Comparison of ENCODE assay signal across 1 cellular context in the genomic region with DNA sequence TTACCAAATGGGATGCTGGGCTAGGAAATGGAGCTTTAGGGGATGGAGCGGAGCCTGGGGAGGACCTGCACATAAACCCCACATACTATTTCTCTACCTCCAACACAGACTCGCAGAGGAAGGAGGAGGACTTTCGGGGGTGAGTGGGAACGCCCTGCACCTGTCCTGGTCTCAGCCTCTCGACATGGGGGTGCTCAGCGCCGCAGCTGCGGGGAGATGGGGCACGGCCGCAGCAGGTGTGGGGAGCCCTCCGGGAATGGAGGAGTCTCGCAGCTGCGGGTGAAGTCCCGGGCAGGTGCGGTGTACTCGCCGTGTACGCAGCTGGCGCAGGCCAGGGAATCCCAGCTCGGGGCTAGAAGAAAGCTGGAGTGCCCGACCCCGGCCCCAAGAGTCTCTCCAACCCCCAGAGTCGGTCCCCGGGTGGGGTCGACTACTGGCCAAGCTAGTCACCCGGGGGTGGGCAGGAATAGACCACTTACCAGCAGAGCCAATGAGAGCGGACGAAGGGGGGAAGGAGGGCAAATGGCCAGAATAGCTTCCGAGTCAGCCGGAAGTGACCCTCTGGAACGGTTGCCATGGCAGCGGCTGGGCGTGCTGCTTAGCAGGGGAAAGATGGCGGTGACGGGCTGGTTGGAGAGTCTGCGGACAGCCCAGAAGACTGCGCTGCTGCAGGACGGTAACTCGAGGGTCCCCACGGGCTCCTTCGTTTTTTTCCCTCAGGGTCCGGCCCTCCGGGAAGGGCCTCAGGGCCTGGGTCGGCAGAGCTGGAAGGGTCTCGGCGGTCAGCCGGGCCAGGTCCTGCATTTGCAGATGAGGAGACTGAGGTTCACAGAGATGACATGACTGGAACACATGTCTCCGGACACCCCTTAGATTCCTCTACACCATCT.
A peak's percentile ranks its signal among the peaks of the same experiment; 100 is the strongest.
TF ChIP-seq lines count a peak whose summit lies in the region.

Gene DPCD (plus strand): TSS at position 597 of the 890 bp plus-strand sequence. CDS start 16 bp downstream, at position 613.
Gene POLL (minus strand): TSS at position 533 of the 890 bp plus-strand sequence. CDS start 897 bp downstream, outside the sequence.

TF ChIP-seq in HEK293, 187 proteins besides CTCF, POLR2A, EP300 and RAD21 (continued from another document):
- TF ChIP-seq ZNF670 (tag by site-specific recombination; IDR thresholded peaks at IDR 0.05; ENCODE audit: low read depth): no peak
- no peak for TF ChIP-seq ATF2 (tag by site-specific recombination; IDR thresholded peaks at IDR 0.05; ENCODE audit: low read depth)
- TF ChIP-seq ZFP37 (tag by site-specific recombination; IDR thresholded peaks at IDR 0.05): 0 out of 2 replicates have a peak, but pooled peaks have one; percentile 34
- peak; percentile 23 for TF ChIP-seq ZBTB26 (tag by site-specific recombination; optimal IDR thresholded peaks at IDR 0.05)
- TF ChIP-seq SALL2 (tag by site-specific recombination; IDR thresholded peaks at IDR 0.05; ENCODE audit: borderline replicate concordance): no peak
- TF ChIP-seq, protein P1, sequence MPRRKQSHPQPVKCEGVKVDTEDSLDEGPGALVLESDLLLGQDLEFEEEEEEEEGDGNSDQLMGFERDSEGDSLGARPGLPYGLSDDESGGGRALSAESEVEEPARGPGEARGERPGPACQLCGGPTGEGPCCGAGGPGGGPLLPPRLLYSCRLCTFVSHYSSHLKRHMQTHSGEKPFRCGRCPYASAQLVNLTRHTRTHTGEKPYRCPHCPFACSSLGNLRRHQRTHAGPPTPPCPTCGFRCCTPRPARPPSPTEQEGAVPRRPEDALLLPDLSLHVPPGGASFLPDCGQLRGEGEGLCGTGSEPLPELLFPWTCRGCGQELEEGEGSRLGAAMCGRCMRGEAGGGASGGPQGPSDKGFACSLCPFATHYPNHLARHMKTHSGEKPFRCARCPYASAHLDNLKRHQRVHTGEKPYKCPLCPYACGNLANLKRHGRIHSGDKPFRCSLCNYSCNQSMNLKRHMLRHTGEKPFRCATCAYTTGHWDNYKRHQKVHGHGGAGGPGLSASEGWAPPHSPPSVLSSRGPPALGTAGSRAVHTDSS (tag by site-specific recombination; IDR thresholded peaks at IDR 0.05): no peak
- no peak for TF ChIP-seq ZNF560 (tag by site-specific recombination; IDR thresholded peaks at IDR 0.05; ENCODE audit: borderline replicate concordance)
- no peak for TF ChIP-seq ZNF169 (tag by site-specific recombination; IDR thresholded peaks at IDR 0.05)
- TF ChIP-seq GLI4 (tag by site-specific recombination; IDR thresholded peaks at IDR 0.05): no peak
- TF ChIP-seq, protein P2, sequence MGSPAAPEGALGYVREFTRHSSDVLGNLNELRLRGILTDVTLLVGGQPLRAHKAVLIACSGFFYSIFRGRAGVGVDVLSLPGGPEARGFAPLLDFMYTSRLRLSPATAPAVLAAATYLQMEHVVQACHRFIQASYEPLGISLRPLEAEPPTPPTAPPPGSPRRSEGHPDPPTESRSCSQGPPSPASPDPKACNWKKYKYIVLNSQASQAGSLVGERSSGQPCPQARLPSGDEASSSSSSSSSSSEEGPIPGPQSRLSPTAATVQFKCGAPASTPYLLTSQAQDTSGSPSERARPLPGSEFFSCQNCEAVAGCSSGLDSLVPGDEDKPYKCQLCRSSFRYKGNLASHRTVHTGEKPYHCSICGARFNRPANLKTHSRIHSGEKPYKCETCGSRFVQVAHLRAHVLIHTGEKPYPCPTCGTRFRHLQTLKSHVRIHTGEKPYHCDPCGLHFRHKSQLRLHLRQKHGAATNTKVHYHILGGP (tag by site-specific recombination; IDR thresholded peaks at IDR 0.05): no peak
- peak; percentile 15; the same call in 1 of the 2 replicates for TF ChIP-seq ZEB2 (tag by site-specific recombination; IDR thresholded peaks at IDR 0.05)
- no peak for TF ChIP-seq HOXD13 (CRISPR knock-in tag; IDR thresholded peaks at IDR 0.05; ENCODE audit: borderline replicate concordance)
- TF ChIP-seq, protein P3, sequence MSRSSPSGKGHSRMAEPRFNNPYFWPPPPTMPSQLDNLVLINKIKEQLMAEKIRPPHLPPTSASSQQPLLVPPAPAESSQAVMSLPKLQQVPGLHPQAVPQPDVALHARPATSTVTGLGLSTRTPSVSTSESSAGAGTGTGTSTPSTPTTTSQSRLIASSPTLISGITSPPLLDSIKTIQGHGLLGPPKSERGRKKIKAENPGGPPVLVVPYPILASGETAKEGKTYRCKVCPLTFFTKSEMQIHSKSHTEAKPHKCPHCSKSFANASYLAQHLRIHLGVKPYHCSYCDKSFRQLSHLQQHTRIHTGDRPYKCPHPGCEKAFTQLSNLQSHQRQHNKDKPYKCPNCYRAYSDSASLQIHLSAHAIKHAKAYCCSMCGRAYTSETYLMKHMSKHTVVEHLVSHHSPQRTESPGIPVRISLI (tag by site-specific recombination; IDR thresholded peaks at IDR 0.05): no peak
- TF ChIP-seq KLF10 (tag by site-specific recombination; IDR thresholded peaks at IDR 0.05): no peak
- no peak for TF ChIP-seq ZNF610 (tag by site-specific recombination; IDR thresholded peaks at IDR 0.05; ENCODE audit: borderline replicate concordance)
- peak; percentile 29 for TF ChIP-seq ZNF335 (tag by site-specific recombination; conservative IDR thresholded peaks at IDR 0.05)
- TF ChIP-seq, protein P4, sequence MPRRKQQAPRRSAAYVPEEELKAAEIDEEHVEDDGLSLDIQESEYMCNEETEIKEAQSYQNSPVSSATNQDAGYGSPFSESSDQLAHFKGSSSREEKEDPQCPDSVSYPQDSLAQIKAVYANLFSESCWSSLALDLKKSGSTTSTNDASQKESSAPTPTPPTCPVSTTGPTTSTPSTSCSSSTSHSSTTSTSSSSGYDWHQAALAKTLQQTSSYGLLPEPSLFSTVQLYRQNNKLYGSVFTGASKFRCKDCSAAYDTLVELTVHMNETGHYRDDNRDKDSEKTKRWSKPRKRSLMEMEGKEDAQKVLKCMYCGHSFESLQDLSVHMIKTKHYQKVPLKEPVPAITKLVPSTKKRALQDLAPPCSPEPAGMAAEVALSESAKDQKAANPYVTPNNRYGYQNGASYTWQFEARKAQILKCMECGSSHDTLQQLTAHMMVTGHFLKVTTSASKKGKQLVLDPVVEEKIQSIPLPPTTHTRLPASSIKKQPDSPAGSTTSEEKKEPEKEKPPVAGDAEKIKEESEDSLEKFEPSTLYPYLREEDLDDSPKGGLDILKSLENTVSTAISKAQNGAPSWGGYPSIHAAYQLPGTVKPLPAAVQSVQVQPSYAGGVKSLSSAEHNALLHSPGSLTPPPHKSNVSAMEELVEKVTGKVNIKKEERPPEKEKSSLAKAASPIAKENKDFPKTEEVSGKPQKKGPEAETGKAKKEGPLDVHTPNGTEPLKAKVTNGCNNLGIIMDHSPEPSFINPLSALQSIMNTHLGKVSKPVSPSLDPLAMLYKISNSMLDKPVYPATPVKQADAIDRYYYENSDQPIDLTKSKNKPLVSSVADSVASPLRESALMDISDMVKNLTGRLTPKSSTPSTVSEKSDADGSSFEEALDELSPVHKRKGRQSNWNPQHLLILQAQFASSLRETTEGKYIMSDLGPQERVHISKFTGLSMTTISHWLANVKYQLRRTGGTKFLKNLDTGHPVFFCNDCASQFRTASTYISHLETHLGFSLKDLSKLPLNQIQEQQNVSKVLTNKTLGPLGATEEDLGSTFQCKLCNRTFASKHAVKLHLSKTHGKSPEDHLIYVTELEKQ (tag by site-specific recombination; IDR thresholded peaks at IDR 0.05; ENCODE audit: borderline replicate concordance): no peak
- peak; percentile 60; the same call in 1 of the 2 replicates for TF ChIP-seq ZBTB48 (tag by site-specific recombination; IDR thresholded peaks at IDR 0.05)
- TF ChIP-seq ZNF157 (tag by site-specific recombination; IDR thresholded peaks at IDR 0.05): no peak
- TF ChIP-seq SCRT2 (tag by site-specific recombination; IDR thresholded peaks at IDR 0.05): no peak
- no peak for TF ChIP-seq ZNF701 (tag by site-specific recombination; IDR thresholded peaks at IDR 0.05)
- no peak for TF ChIP-seq MEIS1 (CRISPR knock-in tag; IDR thresholded peaks at IDR 0.05; ENCODE audit: borderline replicate concordance)
- peak; percentile 95 for TF ChIP-seq ZNF341 (tag by site-specific recombination; IDR thresholded peaks at IDR 0.05; ENCODE audit: low read depth)
- TF ChIP-seq ZNF600 (tag by site-specific recombination; IDR thresholded peaks at IDR 0.05): peak; percentile 68
- TF ChIP-seq, protein P5, sequence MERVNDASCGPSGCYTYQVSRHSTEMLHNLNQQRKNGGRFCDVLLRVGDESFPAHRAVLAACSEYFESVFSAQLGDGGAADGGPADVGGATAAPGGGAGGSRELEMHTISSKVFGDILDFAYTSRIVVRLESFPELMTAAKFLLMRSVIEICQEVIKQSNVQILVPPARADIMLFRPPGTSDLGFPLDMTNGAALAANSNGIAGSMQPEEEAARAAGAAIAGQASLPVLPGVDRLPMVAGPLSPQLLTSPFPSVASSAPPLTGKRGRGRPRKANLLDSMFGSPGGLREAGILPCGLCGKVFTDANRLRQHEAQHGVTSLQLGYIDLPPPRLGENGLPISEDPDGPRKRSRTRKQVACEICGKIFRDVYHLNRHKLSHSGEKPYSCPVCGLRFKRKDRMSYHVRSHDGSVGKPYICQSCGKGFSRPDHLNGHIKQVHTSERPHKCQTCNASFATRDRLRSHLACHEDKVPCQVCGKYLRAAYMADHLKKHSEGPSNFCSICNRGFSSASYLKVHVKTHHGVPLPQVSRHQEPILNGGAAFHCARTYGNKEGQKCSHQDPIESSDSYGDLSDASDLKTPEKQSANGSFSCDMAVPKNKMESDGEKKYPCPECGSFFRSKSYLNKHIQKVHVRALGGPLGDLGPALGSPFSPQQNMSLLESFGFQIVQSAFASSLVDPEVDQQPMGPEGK (tag by site-specific recombination; IDR thresholded peaks at IDR 0.05): peak; percentile 89
- TF ChIP-seq OSR2 (tag by site-specific recombination; IDR thresholded peaks at IDR 0.05): no peak
- no peak for TF ChIP-seq ZBTB8A (tag by site-specific recombination; IDR thresholded peaks at IDR 0.05)
- 0 out of 2 replicates have a peak, but pooled peaks have one; percentile 30 for TF ChIP-seq SCRT1 (tag by site-specific recombination; IDR thresholded peaks at IDR 0.05; ENCODE audit: borderline replicate concordance)
- TF ChIP-seq ZNF10 (tag by site-specific recombination; IDR thresholded peaks at IDR 0.05): peak; percentile 75
- TF ChIP-seq ZNF366 (tag by site-specific recombination; conservative IDR thresholded peaks at IDR 0.05): peak; percentile 41; the same call in 1 of the 2 replicates
